In genomic region chr22:50621948-50622722, GRCh38 we compare ENCODE assay signal across 8 cellular contexts.
DNase-seq lines count a peak whose midpoint lies in the region; ATAC-seq and TF ChIP-seq lines count a peak whose summit lies in the region.

No MANE protein-coding gene starts in this region.

- TF ChIP-seq POLR2A in GM19193 (IDR thresholded peaks at IDR 0.05; ENCODE audit: extremely low read depth, insufficient read depth, insufficient read length): peak; percentile 2

- H3K4me3 ChIP-seq in fibroblast of pulmonary artery (replicated peaks; ENCODE audit: low read depth, low read length): no peak overlapping the region

- peak overlapping the region; percentile 47 for H3K27ac ChIP-seq in VCaP

- DNase-seq in AG09319 (ENCODE audit: extremely low read depth, low read depth): no peak
- DNase-seq in fibroblast of pulmonary artery (ENCODE audit: low read depth): no peak
- peak; percentile 18 for DNase-seq in superior temporal gyrus (ENCODE audit: extremely low spot score)
- no peak for DNase-seq in NCI-H82 (lab: John Stamatoyannopoulos, UW)
- DNase-seq in activated gamma-delta T cell treated with Interleukin-2 at 50 U/mL for 16 hours: no peak

- peak; percentile 7 for TF ChIP-seq CTCF in AG09319 (IDR thresholded peaks at IDR 0.05; ENCODE audit: low read depth, low read length)
- peak; percentile 16; the same call in 1 of the 2 replicates for TF ChIP-seq CTCF in VCaP (conservative IDR thresholded peaks at IDR 0.05)
- TF ChIP-seq CTCF in fibroblast of pulmonary artery (IDR thresholded peaks at IDR 0.05; ENCODE audit: low read length, missing control alignments): peak; percentile 13

- ATAC-seq in HG03045 (IDR thresholded peaks at IDR 0.05; ENCODE audit: unreplicated experiment): no peak
